In genomic region chr20:51380401-51381385, GRCh38 we compare ENCODE assay signal across 13 cellular contexts.
DNase-seq lines count a peak whose midpoint lies in the region; ATAC-seq, FAIRE-seq and TF ChIP-seq lines count a peak whose summit lies in the region.
"Had no signal": no experiment of that assay in that cellular context is flagged by ENCODE, and none has a peak within 500 bp of the region (broad histone marks: within the 10 kb centered on the region; RNA-seq: fewer than 3 reads in every experiment).

No MANE protein-coding gene starts in this region.

- no peaks in the 10 kb centered on the region for H3K36me3 ChIP-seq in BLaER1 treated with 17β-estradiol and CSF1 and Interleukin-3, amounts not matched to agents 10 nM and 100 nM
- H3K36me3 ChIP-seq in mesendoderm (ENCODE audit: control insufficient read depth, insufficient read depth, low read length): no peaks in the 10 kb centered on the region
- no peaks in the 10 kb centered on the region for H3K36me3 ChIP-seq in PC-3 (ENCODE audit: low read depth, low read length)
- H3K36me3 ChIP-seq: ascending aorta, thoracic aorta had no signal

- no peak for TF ChIP-seq CTCF in activated B cell treated with CpG ODN at 0.5 μM for 24 hours (IDR thresholded peaks at IDR 0.05)
- TF ChIP-seq CTCF in PC-3 (conservative IDR thresholded peaks at IDR 0.05; ENCODE audit: low read depth, low read length): no peak

- no peak overlapping the region for H4K8ac ChIP-seq in mesendoderm (ENCODE audit: low read depth, low read length)

- no peak overlapping the region for H3K4ac ChIP-seq in mesendoderm (ENCODE audit: low read depth, low read length)

- no peak overlapping the region for H2BK15ac ChIP-seq in mesendoderm (replicated peaks; ENCODE audit: low read depth)

- DNase-seq in GM19239 (ENCODE audit: insufficient read length, low spot score) (no peak), activated B cell treated with CpG ODN at 0.5 μM for 24 hours (no peak), mesendoderm (peak; percentile 76), PC-3 (no peak), KBM-7 (no peak)
- no peak for DNase-seq in stimulated activated CD8-positive, alpha-beta memory T cell treated with anti-CD3 and anti-CD28 coated beads, Interleukin-4, amount 100 ng/mL, for 48 hours
- DNase-seq: NCI-H1105 treated with DMSO at 0.1 percent for 48 hours had no signal

- H3K9ac ChIP-seq in BLaER1 treated with 17β-estradiol and CSF1 and Interleukin-3, amounts not matched to agents 10 nM and 100 nM: no peak overlapping the region
- H3K9ac ChIP-seq in mesendoderm (ENCODE audit: low read length): no peak overlapping the region
- H3K9ac ChIP-seq in PC-3 (ENCODE audit: low read length): no peak overlapping the region

- H3K4me3 Mint-ChIP-seq in activated B cell treated with CpG ODN at 0.5 μM for 24 hours: peak overlapping the region; percentile 21
- H3K4me3 Mint-ChIP-seq: WTC11 had no signal

- no peaks in the 10 kb centered on the region for H3K79me2 ChIP-seq in mesendoderm (ENCODE audit: control insufficient read depth, insufficient read depth, low read length)
- no peaks in the 10 kb centered on the region for H3K79me2 ChIP-seq in PC-3 (ENCODE audit: low read length)

- no peak overlapping the region for H3K18ac ChIP-seq in mesendoderm (ENCODE audit: low read length)

- H3K9me3 Mint-ChIP-seq in activated B cell treated with CpG ODN at 0.5 μM for 24 hours: peaks cover 3% of the 10 kb centered on the region
- H3K9me3 Mint-ChIP-seq: WTC11 had no signal

- H4K5ac ChIP-seq in mesendoderm (ENCODE audit: low read length): no peak overlapping the region

- H4K20me1 ChIP-seq in BLaER1 treated with 17β-estradiol and CSF1 and Interleukin-3, amounts not matched to agents 10 nM and 100 nM: no peaks in the 10 kb centered on the region
- no peaks in the 10 kb centered on the region for H4K20me1 ChIP-seq in PC-3 (ENCODE audit: low read length)

- H3K4me1 ChIP-seq in BLaER1 treated with 17β-estradiol and CSF1 and Interleukin-3, amounts not matched to agents 10 nM and 100 nM: peaks cover 13 to 58% (median 37%) of the 10 kb centered on the region in 10 experiments
- H3K4me1 ChIP-seq in mesendoderm (ENCODE audit: control insufficient read depth, low read depth, low read length) (no peaks in the 10 kb centered on the region), PC-3 (ENCODE audit: insufficient read depth, low read length) (peaks cover 40% of the 10 kb centered on the region)
- H3K4me1 ChIP-seq: ascending aorta had no signal

- H3K4me1 Mint-ChIP-seq in activated B cell treated with CpG ODN at 0.5 μM for 24 hours: peaks cover 33% of the 10 kb centered on the region

- FAIRE-seq in GM19239 (lab: Jason Lieb, UNC): peak; percentile 87

- H3K9me2 ChIP-seq in PC-3 (replicated peaks; ENCODE audit: low read length): no peaks in the 10 kb centered on the region

- intact Hi-C loops in activated B cell treated with CpG ODN at 0.5 μM for 24 hours (cut with micrococcal nuclease) (loop anchor here (1.0 kb wide), 1 partner anchor 20 kb away; no protein-coding TSS in a partner anchor), PC-3 (cut with micrococcal nuclease) (loop anchor here (10.0 kb wide), 1 partner anchor 396 kb away; no protein-coding TSS in a partner anchor)

- no peak overlapping the region for H2AFZ ChIP-seq in PC-3 (ENCODE audit: low read length)

- 0 out of 22 replicates have a peak, but pooled peaks cover 0 to 3% (median 0%) of the 10 kb centered on the region in 11 experiments for H3K9me3 ChIP-seq in BLaER1 treated with 17β-estradiol and CSF1 and Interleukin-3, amounts not matched to agents 10 nM and 100 nM (replicated peaks in 1 of 11)
- no peaks in the 10 kb centered on the region for H3K9me3 ChIP-seq in PC-3 (ENCODE audit: low read length)
- H3K9me3 ChIP-seq: ascending aorta, thoracic aorta had no signal

- H3K4me3 ChIP-seq in BLaER1 treated with 17β-estradiol and CSF1 and Interleukin-3, amounts not matched to agents 10 nM and 100 nM: no peak overlapping the region
- H3K4me3 ChIP-seq in mesendoderm (ENCODE audit: low read length) (no peak overlapping the region), PC-3 (ENCODE audit: low read length) (no peak overlapping the region)
- H3K4me3 ChIP-seq: ascending aorta, thoracic aorta had no signal

- H3K4me2 ChIP-seq in BLaER1 treated with 17β-estradiol and CSF1 and Interleukin-3, amounts not matched to agents 10 nM and 100 nM: peak overlapping the region in 10 of 11 experiments; percentile 7 to 77 (median 58); a peak in 16 of 22 replicates
- no peak overlapping the region for H3K4me2 ChIP-seq in mesendoderm (ENCODE audit: low read length)
- no peak overlapping the region for H3K4me2 ChIP-seq in PC-3 (ENCODE audit: low read length)

- WGBS in mesendoderm (ENCODE audit: extremely low coverage, insufficient coverage, low lambda C conversion rate): no CpG with 5 or more reads among the region's 13 CpGs

- H3K36me3 Mint-ChIP-seq in activated B cell treated with CpG ODN at 0.5 μM for 24 hours (ENCODE audit: low read depth): peaks cover 6% of the 10 kb centered on the region
- H3K36me3 Mint-ChIP-seq: WTC11 had no signal

- no peaks in the 10 kb centered on the region for H3K27me3 ChIP-seq in BLaER1 treated with 17β-estradiol and CSF1 and Interleukin-3, amounts not matched to agents 10 nM and 100 nM
- H3K27me3 ChIP-seq in mesendoderm (ENCODE audit: insufficient read depth, low read length, poor library complexity) (no peaks in the 10 kb centered on the region), PC-3 (ENCODE audit: low read length) (no peaks in the 10 kb centered on the region)
- H3K27me3 ChIP-seq: ascending aorta had no signal

- no peak overlapping the region for H2BK5ac ChIP-seq in mesendoderm (ENCODE audit: low read length)

- POLR2A ChIA-PET in activated B cell treated with CpG ODN at 0.5 μM for 24 hours (lab: Charles Lee): interaction anchor here (1.0 to 1.2 kb wide), 3 partner anchors 24 to 162 kb away, joined by 3 to 6 read pairs (median 4); partner anchors contain the start of gene NFATC2
- POLR2A ChIA-PET in PC-3 (lab: Charles Lee; ENCODE audit: unreplicated experiment): no interaction called here

- no peaks in the 10 kb centered on the region for H3K27me3 Mint-ChIP-seq in activated B cell treated with CpG ODN at 0.5 μM for 24 hours

- H3K56ac ChIP-seq in mesendoderm (ENCODE audit: low read length): no peak overlapping the region

- no peak overlapping the region for H2AK5ac ChIP-seq in mesendoderm (ENCODE audit: low read length)

- in situ Hi-C loops in KBM-7 (cut with MboI; ENCODE audit: low pct_unique_long_range_greater_than_20kb, low sequenced_read_pairs): loop anchor here (25.0 kb wide), 1 partner anchor 207 kb away; no protein-coding TSS in a partner anchor

- H2BK120ac ChIP-seq in mesendoderm (ENCODE audit: low read depth, low read length): no peak overlapping the region

- CTCF ChIA-PET in activated B cell treated with CpG ODN at 0.5 μM for 24 hours (lab: Charles Lee): interaction anchor here (1.3 to 2.1 kb wide), 3 partner anchors 181 to 243 kb away, joined by 3 to 6 read pairs (median 5); no protein-coding TSS in a partner anchor
- CTCF ChIA-PET in PC-3 (lab: Charles Lee): no interaction called here

- no peak overlapping the region for H3K27ac ChIP-seq in BLaER1 treated with 17β-estradiol and CSF1 and Interleukin-3, amounts not matched to agents 10 nM and 100 nM
- no peak overlapping the region for H3K27ac ChIP-seq in mesendoderm (ENCODE audit: low read depth, low read length)
- no peak overlapping the region for H3K27ac ChIP-seq in PC-3 (ENCODE audit: low read length)
- H3K27ac ChIP-seq: ascending aorta, thoracic aorta had no signal

- ATAC-seq in activated B cell treated with CpG ODN at 0.5 μM for 24 hours (ENCODE audit: low read depth): peak; percentile 91
- ATAC-seq in PC-3: no peak
- ATAC-seq in HG02884 (IDR thresholded peaks at IDR 0.05; ENCODE audit: unreplicated experiment): no peak
- ATAC-seq: SK-N-SH treated with all-trans-retinoic acid at 6 μM for 48 hours had no signal

- H3K79me1 ChIP-seq in mesendoderm (ENCODE audit: low read length): no peaks in the 10 kb centered on the region

- H3K27ac Mint-ChIP-seq in activated B cell treated with CpG ODN at 0.5 μM for 24 hours: peak overlapping the region; percentile 80
- H3K27ac Mint-ChIP-seq: WTC11 had no signal

- H3F3A ChIP-seq in PC-3 (ENCODE audit: low read length, unreplicated experiment): peaks cover 9% of the 10 kb centered on the region

- no peak overlapping the region for H3K23ac ChIP-seq in mesendoderm (ENCODE audit: low read length)

- no TSS peak for BruUV-seq in PC-3 (replicated peaks; lab: Mats Ljungman, UMichigan)

Comparison
In these comparisons a context has a peak if more than half of its experiments do, and no peak if none do; other contexts are left out.
1. H3K4me2 ChIP-seq: peak in BLaER1 treated with 17β-estradiol and CSF1 and Interleukin-3, amounts not matched to agents 10 nM and 100 nM (10 of 11); none in mesendoderm (single experiment) and PC-3 (single experiment).